In the genomic region with DNA sequence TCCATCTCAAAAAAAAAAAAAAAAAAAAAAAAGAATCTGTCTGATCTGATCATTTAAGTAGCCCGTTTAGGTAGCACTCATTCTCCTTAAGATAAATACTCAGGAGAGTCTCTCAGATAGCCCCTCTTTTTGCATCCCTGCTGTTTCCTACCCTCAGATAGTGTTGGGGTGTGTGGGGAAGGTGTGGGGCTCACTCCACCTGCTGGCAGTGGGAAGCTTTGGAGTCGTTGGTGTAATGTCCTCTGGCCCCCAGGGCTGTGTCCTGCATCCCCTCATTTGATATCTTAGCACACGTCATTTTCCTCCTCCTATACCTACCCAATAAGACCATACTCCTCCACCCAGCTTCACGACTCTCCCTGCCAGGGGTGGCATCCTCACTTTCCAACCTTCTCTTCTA, we compare ENCODE assay signal across 23 cellular contexts. TPM values are rescaled to one million over a fixed set of nuclear protein-coding genes. Genes with fewer than 3 reads are reported as not detected.
DNase-seq lines count a peak whose midpoint lies in the region; FAIRE-seq and TF ChIP-seq lines count a peak whose summit lies in the region.
"Had no signal": no experiment of that assay in that cellular context is flagged by ENCODE, and none has a peak within 500 bp of the region (broad histone marks: within the 10 kb centered on the region; RNA-seq: fewer than 3 reads in every experiment).

No MANE protein-coding gene starts in this region.

- H3K4me1 ChIP-seq in A673 (ENCODE audit: insufficient read depth, low read length, poor library complexity, severe bottlenecking) (no peaks in the 10 kb centered on the region), OCI-LY3 (ENCODE audit: low read length) (no peaks in the 10 kb centered on the region), H1 (replicated peaks in 1 of 4; ENCODE audit: control insufficient read depth in 3 of 4, insufficient read depth in 4 of 4, low read length in 3 of 4) (no peaks in the 10 kb centered on the region)
- H3K4me1 ChIP-seq: prostate gland, thyroid gland had no signal

- no peaks in the 10 kb centered on the region for H3K79me1 ChIP-seq in H1 (ENCODE audit: low read depth, low read length)

- H2BK20ac ChIP-seq in H1 (ENCODE audit: low read length) = no peak overlapping the region

- no peak overlapping the region for H2BK15ac ChIP-seq in H1 (ENCODE audit: low read length)

- POLR2A ChIA-PET in A673 (lab: Charles Lee; ENCODE audit: low non-redundant PET) (interaction anchor here (0.6 to 0.7 kb wide), 2 partner anchors 65 to 158 kb away, joined by 3 to 22 read pairs; no protein-coding TSS in a partner anchor), H1 (lab: Charles Lee; ENCODE audit: partially characterized antibody) (interaction anchor here (0.6 to 2.0 kb wide), 6 partner anchors 11 to 46 kb away, joined by 3 to 6 read pairs (median 3); a partner anchor contains a TSS)

- FAIRE-seq in H1 (lab: Jason Lieb, UNC) = no peak
- FAIRE-seq: keratinocyte had no signal

- 0 out of 2 replicates have a peak, but pooled peaks have one; percentile 14 for TF ChIP-seq CTCF in A673 (conservative IDR thresholded peaks at IDR 0.05; ENCODE audit: low read depth, low read length)
- TF ChIP-seq CTCF in GM12872 (IDR thresholded peaks at IDR 0.05; ENCODE audit: insufficient read depth, low read depth, low read length) = 0 out of 3 replicates have a peak, but pooled peaks have one; percentile 13
- TF ChIP-seq CTCF in OCI-LY3 (IDR thresholded peaks at IDR 0.05; ENCODE audit: low read depth, low read length) = peak; percentile 12; the same call in 1 of the 2 replicates
- peak in 2 of 3 experiments; percentile 17 to 26; a peak in 2 of 4 replicates for TF ChIP-seq CTCF in H1 (IDR thresholded peaks at IDR 0.05; ENCODE audit: control extremely low read depth in 1 of 3, insufficient read depth in 1 of 3, low read depth in 1 of 3, low read length in 3 of 3)

- peak; percentile 40 to 58 for TF ChIP-seq RAD21 in H1 (IDR thresholded peaks at IDR 0.05 in 1 of 2, conservative IDR thresholded peaks at IDR 0.05 in 1 of 2; ENCODE audit: low read depth in 2 of 2, low read length in 2 of 2)

- H3K4me3 ChIP-seq in A673 (ENCODE audit: low read depth, low read length, poor library complexity, severe bottlenecking) (no peak overlapping the region), OCI-LY3 (ENCODE audit: low read length) (no peak overlapping the region), H1 (ENCODE audit: extremely low read depth in 1 of 4, insufficient read depth in 2 of 4, low read depth in 3 of 4, low read length in 4 of 4) (no peak overlapping the region)
- H3K4me3 ChIP-seq: prostate gland, thyroid gland had no signal

- H3K9ac ChIP-seq in OCI-LY3 (ENCODE audit: low read length) (no peak overlapping the region), H1 (replicated peaks in 1 of 4; ENCODE audit: extremely low read depth in 1 of 4, low read depth in 3 of 4, low read length in 3 of 4) (no peak overlapping the region)

- no peak overlapping the region for H3K4ac ChIP-seq in H1 (replicated peaks; ENCODE audit: insufficient read length, low read depth, low read length)

- CTCF ChIA-PET in A673 (lab: Charles Lee) (interaction anchor here (0.7 kb wide), 1 partner anchor 77 kb away, joined by 6 read pairs; no protein-coding TSS in a partner anchor), H1 (lab: Charles Lee; ENCODE audit: partially characterized antibody) (interaction anchor here (0.8 to 1.8 kb wide), 7 partner anchors 8 to 313 kb away, joined by 3 to 7 read pairs (median 5); no protein-coding TSS in a partner anchor)

- H3K14ac ChIP-seq in H1 (ENCODE audit: insufficient read length) = no peak overlapping the region

- H3K27ac ChIP-seq in A673 (ENCODE audit: low read depth, low read length, poor library complexity, severe bottlenecking) (no peak overlapping the region), OCI-LY3 (ENCODE audit: low read length) (no peak overlapping the region), H1 (ENCODE audit: low read depth, low read length) (no peak overlapping the region), caudate nucleus (ENCODE audit: low read depth, low read length) (no peak overlapping the region)
- H3K27ac ChIP-seq: prostate gland, thyroid gland had no signal

- H4K91ac ChIP-seq in H1 (replicated peaks; ENCODE audit: insufficient read length, low read length) = no peak overlapping the region

- no peak overlapping the region for H2BK12ac ChIP-seq in H1 (ENCODE audit: low read depth, low read length)

- no peaks in the 10 kb centered on the region for H3K23me2 ChIP-seq in H1 (ENCODE audit: low read depth, low read length)

- H2AFZ ChIP-seq in OCI-LY3 (ENCODE audit: low read depth, low read length) = no peak overlapping the region
- no peak overlapping the region for H2AFZ ChIP-seq in H1 (ENCODE audit: low read length)

- no peak for TF ChIP-seq EP300 in H1 (IDR thresholded peaks at IDR 0.05; ENCODE audit: borderline replicate concordance in 1 of 2, low read depth in 2 of 2, low read length in 2 of 2)

- DNase-seq in A673 (ENCODE audit: low spot score) (no peak), H1 (ENCODE audit: low read depth in 1 of 2, low spot score in 2 of 2) (no peak), caudate nucleus (lab: John Stamatoyannopoulos, UW) (no peak), iPS-NIHi7 (ENCODE audit: extremely low spot score) (no peak), DMS114 treated with DMSO at 0.1 percent for 48 hours (lab: John Stamatoyannopoulos, UW; ENCODE audit: unreplicated experiment) (no peak), NK-92 (lab: John Stamatoyannopoulos, UW; ENCODE audit: unreplicated experiment) (no peak)
- DNase-seq: activated CD4-positive, alpha-beta T cell treated with anti-CD3 and anti-CD28 coated beads for 4 hours; activated naive CD8-positive, alpha-beta T cell treated with anti-CD3 and anti-CD28 coated beads, Interleukin-2, amount 10 ng/mL, durations not matched to agents 7 days and 5 days; CD4-positive, alpha-beta T cell; foreskin fibroblast; KG1; NCI-H1048; NCI-H1930; NCI-H446 treated with DMSO at 0.1 percent for 48 hours; SHP77; stimulated activated CD4-positive, alpha-beta T cell treated with anti-CD3 and anti-CD28 coated beads, Interleukin-1b, Interleukin-23, amount 100 ng/mL, for 48 hours; stimulated activated naive CD4-positive, alpha-beta T cell; T-cell; thyroid gland had no signal

- WGBS in H1 (ENCODE audit: extremely low coverage in 1 of 2, insufficient coverage in 1 of 2, insufficient read length in 1 of 2, insufficient replicate concordance in 2 of 2, low coverage in 1 of 2, low lambda C conversion rate in 2 of 2, missing lambda C conversion rate in 1 of 2), 2 experiments = 72% methylated on average over 4 of the region's 4 CpGs; no CpG with 5 or more reads in 1 of the 2 experiments

- H2BK120ac ChIP-seq in H1 (replicated peaks; ENCODE audit: low read depth, low read length) = no peak overlapping the region

- H3K4me2 ChIP-seq in OCI-LY3 (ENCODE audit: low read length) (no peak overlapping the region), H1 (ENCODE audit: insufficient read depth in 1 of 2, low read depth in 2 of 2, low read length in 2 of 2) (no peak overlapping the region)

- H3K56ac ChIP-seq in H1 (replicated peaks; ENCODE audit: insufficient read length, low read depth, low read length) = no peak overlapping the region

- no peak overlapping the region for H3K18ac ChIP-seq in H1 (ENCODE audit: extremely low read depth, low read length)

- H3K79me2 ChIP-seq in OCI-LY3 (ENCODE audit: low read length) (no peaks in the 10 kb centered on the region), H1 (ENCODE audit: control insufficient read depth in 1 of 2, insufficient read depth in 2 of 2, low read length in 2 of 2) (no peaks in the 10 kb centered on the region)

- BruUV-seq in A673 (replicated peaks; lab: Mats Ljungman, UMichigan) = no TSS peak

- H3K36me3 ChIP-seq in A673 (ENCODE audit: insufficient read depth, low read length, poor library complexity, severe bottlenecking) = no peaks in the 10 kb centered on the region
- no peaks in the 10 kb centered on the region for H3K36me3 ChIP-seq in OCI-LY3 (replicated peaks; ENCODE audit: low read depth, low read length)
- H3K36me3 ChIP-seq in H1 (ENCODE audit: control insufficient read depth in 2 of 4, insufficient read depth in 4 of 4, low read length in 3 of 4) = no peaks in the 10 kb centered on the region
- H3K36me3 ChIP-seq: prostate gland, thyroid gland had no signal

- no peak overlapping the region for H4K5ac ChIP-seq in H1 (ENCODE audit: insufficient read length, low read depth, low read length)

- no peak overlapping the region for H3K23ac ChIP-seq in H1 (ENCODE audit: insufficient read length)

- H3K9me3 ChIP-seq in A673 (ENCODE audit: low read depth, low read length, poor library complexity, severe bottlenecking) (no peaks in the 10 kb centered on the region), OCI-LY3 (ENCODE audit: insufficient read depth, low read length) (no peaks in the 10 kb centered on the region), H1 (ENCODE audit: insufficient read depth in 2 of 2, low read depth in 1 of 2, low read length in 1 of 2) (0 out of 4 replicates have a peak, but pooled peaks cover 0 to 2% of the 10 kb centered on the region in 2 experiments)
- H3K9me3 ChIP-seq: prostate gland, thyroid gland had no signal

- no peak overlapping the region for H4K8ac ChIP-seq in H1 (ENCODE audit: extremely low read depth, insufficient read depth, low read length)

- H2BK5ac ChIP-seq in H1 (ENCODE audit: low read depth, low read length) = no peak overlapping the region

- TF ChIP-seq POLR2A in H1 (IDR thresholded peaks at IDR 0.05; ENCODE audit: control extremely low read depth in 1 of 2, low read depth in 2 of 2, low read length in 2 of 2) = no peak

- no peak overlapping the region for H2AK5ac ChIP-seq in H1 (ENCODE audit: low read depth, low read length)

- no peaks in the 10 kb centered on the region for H3K27me3 ChIP-seq in A673 (replicated peaks; ENCODE audit: insufficient read depth, low read depth, low read length, poor library complexity)
- H3K27me3 ChIP-seq in OCI-LY3 (ENCODE audit: low read depth, low read length) = no peaks in the 10 kb centered on the region
- no peaks in the 10 kb centered on the region for H3K27me3 ChIP-seq in H1 (replicated peaks in 1 of 4; ENCODE audit: control insufficient read depth in 3 of 4, extremely low read depth in 1 of 4, insufficient read depth in 3 of 4, low read length in 3 of 4)
- H3K27me3 ChIP-seq: thyroid gland had no signal

- H4K20me1 ChIP-seq in OCI-LY3 (ENCODE audit: insufficient read depth, low read length) = no peaks in the 10 kb centered on the region
- H4K20me1 ChIP-seq in H1 (replicated peaks in 1 of 2; ENCODE audit: control insufficient read depth in 1 of 2, insufficient read depth in 2 of 2, low read length in 2 of 2) = no peaks in the 10 kb centered on the region

- intact Hi-C loops in A673 (cut with micrococcal nuclease; ENCODE audit: unreplicated experiment) = no loop called here

RNA-seq across cellular contexts. Expression of a gene that starts 20.5 kb away (rescaled TPM):
- total RNA-seq in A673 (2021) = 129 and 167 TPM in 2 replicates
- 283 and 289 TPM in 2 replicates for total RNA-seq in H1 (2021; fragmentation: NEBNext Ultra II Directional; extraction: Animal tissue kit (Norgen Biotek cat#: 25700))
- 64.1 and 80.8 TPM in 2 replicates for polyA plus RNA-seq in H1 (2011; rRNA removed)
- 116 TPM for polyA plus RNA-seq in H1 (2011; cell fraction: cytosol; rRNA removed)
- polyA plus RNA-seq in H1 (2011; cell fraction: nucleus; rRNA removed) = 381 TPM
- 156 to 205 TPM (median 187 TPM) in 4 replicates for polyA plus RNA-seq in H1 (2012, experiment 1 of 2)
- polyA plus RNA-seq in H1 (2012, experiment 2 of 2) = 7.9 TPM
- polyA plus RNA-seq in H1 (2013, experiment 1 of 2) = 95.2 TPM
- 86.2 TPM for polyA plus RNA-seq in H1 (2013, experiment 2 of 2)
- polyA minus RNA-seq in H1 (2011; rRNA and poly(A)+ RNA removed) = 161 and 239 TPM in 2 replicates
- 157 TPM for polyA minus RNA-seq in H1 (2011; cell fraction: cytosol; rRNA and poly(A)+ RNA removed)
- polyA minus RNA-seq in H1 (2011; cell fraction: nucleus; rRNA and poly(A)+ RNA removed) = 250 TPM
